In the genomic region with DNA sequence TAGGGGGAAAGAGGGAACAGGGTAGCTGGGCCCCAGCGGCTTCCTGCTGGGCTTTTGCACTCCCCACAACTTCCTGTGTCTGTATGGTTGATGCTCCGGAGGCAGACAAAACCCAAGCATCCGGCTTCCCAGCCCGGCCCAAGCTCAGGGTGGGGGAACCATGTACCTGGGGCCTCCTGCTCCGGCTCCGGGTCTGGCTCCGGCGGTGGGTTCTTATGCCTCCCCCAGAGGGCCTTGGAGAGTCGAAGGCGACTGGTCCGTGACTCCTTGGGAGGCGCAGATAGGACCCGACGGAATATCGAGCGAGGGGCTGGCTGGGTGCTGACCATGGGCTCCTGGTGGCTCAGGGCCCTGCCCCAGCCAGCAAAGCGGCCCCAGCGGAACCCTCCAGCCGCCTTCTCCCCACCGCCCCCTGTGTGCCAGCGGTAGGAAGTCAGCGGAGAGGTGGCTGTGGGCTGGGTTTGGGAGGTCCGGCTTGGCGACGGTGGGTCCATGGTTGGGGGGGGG, we compare ENCODE assay signal across 9 cellular contexts. TPM values are rescaled to one million over a fixed set of nuclear protein-coding genes. Genes with fewer than 3 reads are reported as not detected.
DNase-seq lines count a peak whose midpoint lies in the region; ATAC-seq and TF ChIP-seq lines count a peak whose summit lies in the region.
"Had no signal": no experiment of that assay in that cellular context is flagged by ENCODE, and none has a peak within 500 bp of the region (broad histone marks: within the 10 kb centered on the region; RNA-seq: fewer than 3 reads in every experiment).

No MANE protein-coding gene starts in this region.

- H3K36me3 Mint-ChIP-seq in natural killer cell = no peaks in the 10 kb centered on the region

- H3K9me3 ChIP-seq in upper lobe of left lung = no peaks in the 10 kb centered on the region

- no peak for TF ChIP-seq EP300 in upper lobe of left lung (IDR thresholded peaks at IDR 0.05)

- peak overlapping the region; percentile 31 to 63 (median 52) for H3K4me3 ChIP-seq in upper lobe of left lung

- H3K4me1 ChIP-seq in upper lobe of left lung = peaks cover 0 to 22% (median 9%) of the 10 kb centered on the region in 4 donors

- H3K27me3 ChIP-seq in upper lobe of left lung = peaks cover 0 to 4% (median 0%) of the 10 kb centered on the region in 4 donors

- peak overlapping the region; percentile 65 to 89 (median 87) for H3K27ac ChIP-seq in upper lobe of left lung

- WGBS in upper lobe of left lung, 2 donors = 20 to 33% methylated on average over 1 to 22 of the region's 25 CpGs

- peak overlapping the region; percentile 96 for H3K4me3 Mint-ChIP-seq in natural killer cell

- peak; percentile 50 for ATAC-seq in GM19395 (IDR thresholded peaks at IDR 0.05; ENCODE audit: unreplicated experiment)
- ATAC-seq in natural killer cell = peak; percentile 84 to 91 (median 87)
- peak; percentile 64 to 66 for ATAC-seq in upper lobe of left lung (ENCODE audit: low FRiP score in 2 of 2)
- ATAC-seq: Panc1 had no signal

- H3K4me1 Mint-ChIP-seq in natural killer cell = peaks cover 45 to 62% of the 10 kb centered on the region in 2 donors

- H3K27me3 Mint-ChIP-seq in natural killer cell (ENCODE audit: low read depth in 2 of 2) = peaks cover 0 to 4% of the 10 kb centered on the region in 2 donors

- peaks cover 0 to 11% (median 2%) of the 10 kb centered on the region in 4 donors for H3K36me3 ChIP-seq in upper lobe of left lung

- H3K27ac Mint-ChIP-seq in natural killer cell = peak overlapping the region; percentile 89 to 90

- intact Hi-C loops in natural killer cell (cut with micrococcal nuclease) = loop anchor here (1.0 to 10.0 kb wide), 3 partner anchors 45 to 199 kb away; no protein-coding TSS in a partner anchor

- peak in 3 of 4 experiments; percentile 41 to 73 (median 66) for DNase-seq in activated naive CD4-positive, alpha-beta T cell (lab: John Stamatoyannopoulos, UW)
- DNase-seq in natural killer cell = peak; percentile 57
- peak; percentile 62 to 82 for DNase-seq in upper lobe of left lung
- DNase-seq in superior temporal gyrus (ENCODE audit: extremely low spot score) = no peak
- no peak for DNase-seq in NCI-H1694 (lab: John Stamatoyannopoulos, UW)
- DNase-seq in kidney glomerular epithelial cell (lab: John Stamatoyannopoulos, UW) = no peak

- H3K9me3 Mint-ChIP-seq in natural killer cell = no peaks in the 10 kb centered on the region

- no peak for TF ChIP-seq CTCF in natural killer cell (IDR thresholded peaks at IDR 0.05)
- TF ChIP-seq CTCF in upper lobe of left lung (IDR thresholded peaks at IDR 0.05) = no peak

- TF ChIP-seq POLR2A in Raji (IDR thresholded peaks at IDR 0.05; ENCODE audit: insufficient read depth, low read depth, low read length) (peak; percentile 49), upper lobe of left lung (IDR thresholded peaks at IDR 0.05) (peak in 1 of 4 donors; percentile 6)

RNA-seq across cellular contexts. Expression of a gene that starts 0.4 kb away (rescaled TPM):
- total RNA-seq in natural killer cell (100 to 1,000 TPM; 217 to 283 (median 224) TPM), upper lobe of left lung (10 to 100 TPM in 5 of 6 donors, 1 to 10 TPM in 1; 7.1 to 48.2 (median 16.7) TPM)

RNA-seq across cellular contexts. Expression of a gene that starts 14.2 kb away (rescaled TPM):
- 10 to 100 TPM; 24.3 to 29.3 (median 24.4) TPM for total RNA-seq in natural killer cell
- 100 to 1,000 TPM in 1 of 6 donors, 10 to 100 TPM in 5; 28.7 to 112 (median 40.8) TPM for total RNA-seq in upper lobe of left lung

RNA-seq across cellular contexts. Expression of a gene that starts 15.4 kb away (rescaled TPM):
- total RNA-seq in natural killer cell = under 1 TPM in 2 of 3 donors, not detected in 1; 0.21 to 0.28 TPM
- not detected for total RNA-seq in upper lobe of left lung

RNA-seq across cellular contexts. Expression of a gene that starts 44.4 kb away (rescaled TPM):
- 1 to 10 TPM; 2.2 to 3.1 (median 2.6) TPM for total RNA-seq in natural killer cell
- total RNA-seq in upper lobe of left lung = 1 to 10 TPM in 1 of 6 donors, under 1 TPM in 4, not detected in 1; 0.11 to 3.1 (median 0.20) TPM

RNA-seq across cellular contexts. Expression of a gene that starts 45.1 kb away (rescaled TPM):
- total RNA-seq in natural killer cell = 100 to 1,000 TPM; 144 to 174 (median 173) TPM
- 100 to 1,000 TPM in 2 of 6 donors, 10 to 100 TPM in 4; 79.8 to 476 (median 91.2) TPM for total RNA-seq in upper lobe of left lung

Comparison
In these comparisons a context has a peak if more than half of its experiments do, and no peak if none do; other contexts are left out.
1. DNase-seq: peak in activated naive CD4-positive, alpha-beta T cell (3 of 4), natural killer cell (single experiment) and upper lobe of left lung (2 of 2); none in superior temporal gyrus (single experiment), NCI-H1694 (single experiment) and kidney glomerular epithelial cell (single experiment).
2. RNA of a gene that starts 0.4 kb away (total RNA-seq): 217 to 283 TPM in natural killer cell; 7.1 to 48.2 TPM in upper lobe of left lung; every median in the first group is over 4 times any median in the second.
3. Peak in every context shown above with its lines, with median percentiles within 50 percentile points of each other: ATAC-seq.